7 cellular contexts compared by ENCODE assay signal in genomic region chr16:29300030-29300491, GRCh38.
DNase-seq lines count a peak whose midpoint lies in the region; ATAC-seq and TF ChIP-seq lines count a peak whose summit lies in the region.
"Not testable (repeated sequence)": the region's sequence is repeated elsewhere in the genome, so short reads cannot be mapped to it uniquely, and the experiment has no call there.

No MANE protein-coding gene starts in this region.

- peak overlapping the region; percentile 10 for H3K9ac ChIP-seq in skeletal muscle satellite cell (ENCODE audit: low read depth, low read length)

- peak; percentile 41 to 47 for ATAC-seq in activated naive CD4-positive, alpha-beta T cell treated with anti-CD3 and anti-CD28 coated beads, Interleukin-2, amount 50 U/mL, for 72 hours
- ATAC-seq in left cardiac atrium (peak; percentile 81 to 94), lung (ENCODE audit: insufficient read depth, low FRiP score) (peak; percentile 44)

- H3K36me3 Mint-ChIP-seq in activated naive CD4-positive, alpha-beta T cell treated with anti-CD3 and anti-CD28 coated beads, Interleukin-2, amount 50 U/mL, for 72 hours = not testable (repeated sequence)

- DNase-seq in ELR (ENCODE audit: low read depth) (peak; percentile 9), NB4 (ENCODE audit: low read depth) (peak; percentile 80), left cardiac atrium (peak; percentile 59)
- not testable (repeated sequence) for DNase-seq in activated naive CD4-positive, alpha-beta T cell treated with anti-CD3 and anti-CD28 coated beads, Interleukin-2, amount 50 U/mL, for 72 hours (ENCODE audit: low spot score in 2 of 2); esophagus muscularis mucosa (ENCODE audit: extremely low spot score); lung (ENCODE audit: low spot score)

- not testable (repeated sequence) for H3K4me3 ChIP-seq in NB4 (ENCODE audit: low read depth, low read length); esophagus muscularis mucosa; lung; skeletal muscle satellite cell (ENCODE audit: low read length)

- TF ChIP-seq CTCF in NB4 (IDR thresholded peaks at IDR 0.05; ENCODE audit: low read depth, low read length); esophagus muscularis mucosa (IDR thresholded peaks at IDR 0.05); lung (IDR thresholded peaks at IDR 0.05; ENCODE audit: control extremely low read depth, extremely low read depth): not testable (repeated sequence)

- 59% methylated on average over 7 of the region's 7 CpGs for WGBS in esophagus muscularis mucosa
- WGBS in lung, 2 donors = 23 to 50% methylated on average over 7 of the region's 7 CpGs

- not testable (repeated sequence) for H3K27me3 ChIP-seq in esophagus muscularis mucosa; lung (ENCODE audit: control insufficient read depth, insufficient read depth)
- peaks cover 15% of the 10 kb centered on the region for H3K27me3 ChIP-seq in skeletal muscle satellite cell (ENCODE audit: control insufficient read depth, insufficient read depth, low read length)

- peaks cover 0 to 13% (median 4%) of the 10 kb centered on the region in 4 donors for H3K36me3 ChIP-seq in esophagus muscularis mucosa
- H3K36me3 ChIP-seq in lung (ENCODE audit: control insufficient read depth in 2 of 2, insufficient read depth in 2 of 2, low read length in 2 of 2); skeletal muscle satellite cell (ENCODE audit: insufficient read depth, low read length): not testable (repeated sequence)

- not testable (repeated sequence) for H3K9me3 Mint-ChIP-seq in activated naive CD4-positive, alpha-beta T cell treated with anti-CD3 and anti-CD28 coated beads, Interleukin-2, amount 50 U/mL, for 72 hours

- H3K4me2 ChIP-seq in skeletal muscle satellite cell (ENCODE audit: low read length) = peak overlapping the region; percentile 57

- not testable (repeated sequence) for TF ChIP-seq EP300 in esophagus muscularis mucosa (IDR thresholded peaks at IDR 0.05)

- intact Hi-C loops in esophagus muscularis mucosa (cut with DNase I); left cardiac atrium (cut with DNase I): not testable (repeated sequence)

- not testable (repeated sequence) for H3K9me3 ChIP-seq in esophagus muscularis mucosa; lung (ENCODE audit: control insufficient read depth in 2 of 2, insufficient read depth in 1 of 2, low read length in 1 of 2); skeletal muscle satellite cell (replicated peaks; ENCODE audit: low read length)

- peak overlapping the region; percentile 30 to 40 (median 36) for H3K27ac ChIP-seq in esophagus muscularis mucosa (replicated peaks in 1 of 4)
- not testable (repeated sequence) for H3K27ac ChIP-seq in lung (ENCODE audit: low read depth in 1 of 2, low read length in 1 of 2)

- TF ChIP-seq POLR2A in NB4 (IDR thresholded peaks at IDR 0.05; ENCODE audit: extremely low read depth, insufficient read length); esophagus muscularis mucosa (IDR thresholded peaks at IDR 0.05; ENCODE audit: low read depth): not testable (repeated sequence)

- not testable (repeated sequence) for H3K4me1 ChIP-seq in esophagus muscularis mucosa; lung (ENCODE audit: control insufficient read depth in 2 of 2, insufficient read depth in 2 of 2, low read length in 2 of 2)
- peaks cover 23% of the 10 kb centered on the region for H3K4me1 ChIP-seq in skeletal muscle satellite cell (ENCODE audit: control insufficient read depth, insufficient read depth, low read length)

- H3K27ac Mint-ChIP-seq in activated naive CD4-positive, alpha-beta T cell treated with anti-CD3 and anti-CD28 coated beads, Interleukin-2, amount 50 U/mL, for 72 hours = not testable (repeated sequence)
